ENCODE assay signal across 8 cellular contexts in genomic region chr11:61580292-61580888, GRCh38. TPM values are rescaled to one million over a fixed set of nuclear protein-coding genes. Genes with fewer than 3 reads are reported as not detected.
DNase-seq lines count a peak whose midpoint lies in the region; ATAC-seq, FAIRE-seq and TF ChIP-seq lines count a peak whose summit lies in the region.

No MANE protein-coding gene starts in this region.

- H4K20me1 ChIP-seq in neural progenitor cell (ENCODE audit: low read depth) = peaks cover 22% of the 10 kb centered on the region

- no peaks in the 10 kb centered on the region for H3K79me2 ChIP-seq in neural progenitor cell (ENCODE audit: low read depth)

- TF ChIP-seq POLR2A in H54 (IDR thresholded peaks at IDR 0.05; ENCODE audit: low read depth, low read length) = no peak

- no peaks in the 10 kb centered on the region for H3F3A ChIP-seq in neural progenitor cell (ENCODE audit: low read depth)

- H3K9me3 Mint-ChIP-seq in CD4-positive, CD25-positive, alpha-beta regulatory T cell = peaks cover 0 to 3% (median 0%) of the 10 kb centered on the region in 7 donors
- no peaks in the 10 kb centered on the region for H3K9me3 Mint-ChIP-seq in neural progenitor cell

- H3K9me3 ChIP-seq in CD4-positive, CD25-positive, alpha-beta regulatory T cell (ENCODE audit: control insufficient read depth in 2 of 2, low read length in 2 of 2) = no peaks in the 10 kb centered on the region
- H3K9me3 ChIP-seq in ectodermal cell (ENCODE audit: control insufficient read depth, low read length) = no peaks in the 10 kb centered on the region
- H3K9me3 ChIP-seq in neural progenitor cell (ENCODE audit: low read depth) = no peaks in the 10 kb centered on the region

- no peaks in the 10 kb centered on the region for H3K36me3 ChIP-seq in CD4-positive, CD25-positive, alpha-beta regulatory T cell (ENCODE audit: control insufficient read depth, insufficient read depth, low read length)
- H3K36me3 ChIP-seq in ectodermal cell (ENCODE audit: control insufficient read depth, insufficient read depth, low read length) = no peaks in the 10 kb centered on the region
- H3K36me3 ChIP-seq in neural progenitor cell = no peaks in the 10 kb centered on the region

- peaks cover 14% of the 10 kb centered on the region for H3K4me1 ChIP-seq in CD4-positive, CD25-positive, alpha-beta regulatory T cell (ENCODE audit: control insufficient read depth, insufficient read depth, low read length, poor library complexity, severe bottlenecking)
- peaks cover 46% of the 10 kb centered on the region for H3K4me1 ChIP-seq in ectodermal cell (ENCODE audit: control insufficient read depth, insufficient read depth, low read length)
- peaks cover 41% of the 10 kb centered on the region for H3K4me1 ChIP-seq in neural progenitor cell

- no peak for DNase-seq in CD4-positive, CD25-positive, alpha-beta regulatory T cell
- DNase-seq in neural progenitor cell (ENCODE audit: low spot score) = peak; percentile 45
- no peak for DNase-seq in activated CD4-positive, alpha-beta T cell treated with anti-CD3 and anti-CD28 coated beads, Interleukin-2, amount 50 U/mL, for 4 hours
- no peak for DNase-seq in DMS 273 (lab: John Stamatoyannopoulos, UW; ENCODE audit: unreplicated experiment)
- no peak for DNase-seq in H54 (ENCODE audit: insufficient read length, low spot score)

- H3K36me3 Mint-ChIP-seq in CD4-positive, CD25-positive, alpha-beta regulatory T cell = peaks cover 3% of the 10 kb centered on the region
- H3K36me3 Mint-ChIP-seq in neural progenitor cell = no peaks in the 10 kb centered on the region

- peak overlapping the region; percentile 84 for H3K4me2 ChIP-seq in neural progenitor cell

- peak overlapping the region in 3 of 4 donors; percentile 71 to 83 (median 83) for H3K4me3 Mint-ChIP-seq in CD4-positive, CD25-positive, alpha-beta regulatory T cell
- peak overlapping the region; percentile 82 for H3K4me3 Mint-ChIP-seq in neural progenitor cell

- H2AFZ ChIP-seq in neural progenitor cell (replicated peaks) = no peak overlapping the region

- peaks cover 58% of the 10 kb centered on the region for H3K27me3 Mint-ChIP-seq in CD4-positive, CD25-positive, alpha-beta regulatory T cell
- H3K27me3 Mint-ChIP-seq in neural progenitor cell (ENCODE audit: insufficient read depth, low read depth) = peaks cover 48% of the 10 kb centered on the region

- FAIRE-seq in H54 (lab: Jason Lieb, UNC) = no peak

- peaks cover 0 to 19% (median 7%) of the 10 kb centered on the region in 4 donors for H3K4me1 Mint-ChIP-seq in CD4-positive, CD25-positive, alpha-beta regulatory T cell
- H3K4me1 Mint-ChIP-seq in neural progenitor cell = peaks cover 39% of the 10 kb centered on the region

- no peak overlapping the region for H3K4me3 ChIP-seq in CD4-positive, CD25-positive, alpha-beta regulatory T cell (ENCODE audit: low read depth, low read length)
- H3K4me3 ChIP-seq in ectodermal cell (ENCODE audit: insufficient read depth, low read depth, low read length) = peak overlapping the region; percentile 52
- peak overlapping the region; percentile 59 for H3K4me3 ChIP-seq in neural progenitor cell

- TF ChIP-seq CTCF in neural progenitor cell (IDR thresholded peaks at IDR 0.05) = peak; percentile 29

- H3K27ac Mint-ChIP-seq in CD4-positive, CD25-positive, alpha-beta regulatory T cell = no peak overlapping the region
- no peak overlapping the region for H3K27ac Mint-ChIP-seq in neural progenitor cell

- peaks cover 13% of the 10 kb centered on the region for H3K27me3 ChIP-seq in CD4-positive, CD25-positive, alpha-beta regulatory T cell (ENCODE audit: control insufficient read depth, insufficient read depth, low read length)
- H3K27me3 ChIP-seq in ectodermal cell (ENCODE audit: control insufficient read depth, insufficient read depth, low read length, poor library complexity, severe bottlenecking) (peaks cover 42% of the 10 kb centered on the region), neural progenitor cell (peaks cover 61% of the 10 kb centered on the region)

- no peak overlapping the region for H3K27ac ChIP-seq in CD4-positive, CD25-positive, alpha-beta regulatory T cell (ENCODE audit: insufficient read depth, low read length, poor library complexity, severe bottlenecking)
- H3K27ac ChIP-seq in ectodermal cell (ENCODE audit: insufficient read depth, low read depth, low read length, poor library complexity, severe bottlenecking) = no peak overlapping the region
- H3K27ac ChIP-seq in neural progenitor cell = no peak overlapping the region

- no peak overlapping the region for H3K9ac ChIP-seq in neural progenitor cell

- WGBS in ectodermal cell, 2 experiments = 3% methylated on average over 59 of the region's 59 CpGs

- ATAC-seq in CD4-positive, CD25-positive, alpha-beta regulatory T cell (ENCODE audit: low read depth in 2 of 2) = no peak
- ATAC-seq in HG03342 (IDR thresholded peaks at IDR 0.05; ENCODE audit: unreplicated experiment) (peak; percentile 5), HG03159 (IDR thresholded peaks at IDR 0.05; ENCODE audit: unreplicated experiment) (no peak)

RNA-seq across cellular contexts. Expression of gene SYT7, which starts 0.5 kb away (rescaled TPM):
- 0.20 TPM for total RNA-seq in CD4-positive, CD25-positive, alpha-beta regulatory T cell
- polyA plus RNA-seq in CD4-positive, CD25-positive, alpha-beta regulatory T cell = not detected
- 11.1 TPM for polyA plus RNA-seq in ectodermal cell (2013, experiment 1 of 4)
- 11.1 TPM for polyA plus RNA-seq in ectodermal cell (2013, experiment 2 of 4)
- polyA plus RNA-seq in ectodermal cell (2013, experiment 3 of 4) = 8.0 TPM
- polyA plus RNA-seq in ectodermal cell (2013, experiment 4 of 4) = 7.4 TPM
- total RNA-seq in neural progenitor cell (ENCODE audit: low replicate concordance) = 0.73 and 4.4 TPM in 2 replicates
